In genomic region chr13:78426183-78426582, GRCh38 we compare ENCODE assay signal across 29 cellular contexts.
"Had no signal": no experiment of that assay in that cellular context is flagged by ENCODE, and none has a peak within 500 bp of the region (broad histone marks: within the 10 kb centered on the region; RNA-seq: fewer than 3 reads in every experiment).

No MANE protein-coding gene starts in this region.

- H3K9me3 Mint-ChIP-seq: stimulated activated memory B cell treated with anti-CD40 and anti-IgM and Interleukin-4, amounts not matched to agents 10 μg/mL and 1 μg/mL and 100 μg/mL, for 72 hours; stimulated activated naive CD8-positive, alpha-beta T cell treated with anti-CD3 and anti-CD28 coated beads, Interleukin-15, Interleukin-2, amounts not matched to agents 100 ng/mL and 50 ng/mL, for 24 hours; type B pancreatic cell had no signal

- H3K27ac ChIP-seq: stomach, suprapubic skin, testis, thoracic aorta, thyroid gland, tibial artery, tibial nerve, transverse colon, upper lobe of left lung, upper lobe of right lung, uterus, vagina had no signal

- H3K4me3 ChIP-seq: stomach, suprapubic skin, testis, thoracic aorta, thyroid gland, tibial artery, tibial nerve, transverse colon, upper lobe of left lung, upper lobe of right lung, uterus, vagina had no signal

- H3K4me1 Mint-ChIP-seq: stimulated activated effector memory CD8-positive, alpha-beta T cell treated with anti-CD3 and anti-CD28 coated beads, Interleukin-12 subunit alpha, Interleukin-12 subunit beta, amount 100 ng/mL, for 72 hours; stimulated activated memory B cell treated with anti-CD40 and anti-IgM and Interleukin-4, amounts not matched to agents 10 μg/mL and 1 μg/mL and 100 μg/mL, for 72 hours; stimulated activated naive B cell treated with anti-CD40 and anti-IgM and Interleukin-4, amounts not matched to agents 10 μg/mL and 1 μg/mL and 100 μg/mL, for 72 hours; stimulated activated naive CD8-positive, alpha-beta T cell treated with anti-CD3 and anti-CD28 coated beads, Interleukin-15, amount 100 ng/mL, for 72 hours had no signal

- H3K36me3 Mint-ChIP-seq: stimulated activated effector memory CD8-positive, alpha-beta T cell treated with anti-CD3 and anti-CD28 coated beads, Interleukin-12 subunit alpha, Interleukin-12 subunit beta, amount 100 ng/mL, for 72 hours; stimulated activated memory B cell treated with anti-CD40 and anti-IgM and Interleukin-4, amounts not matched to agents 10 μg/mL and 1 μg/mL and 100 μg/mL, for 72 hours; stimulated activated naive B cell treated with anti-CD40 and anti-IgM and Interleukin-4, amounts not matched to agents 10 μg/mL and 1 μg/mL and 100 μg/mL, for 72 hours; type B pancreatic cell had no signal

- H3K27me3 ChIP-seq: stomach, suprapubic skin, testis, thyroid gland, tibial artery, tibial nerve, transverse colon, upper lobe of left lung, upper lobe of right lung, uterus, vagina had no signal

- H3K27me3 Mint-ChIP-seq: stimulated activated naive CD8-positive, alpha-beta T cell treated with anti-CD3 and anti-CD28 coated beads, Interleukin-15, Interleukin-2, amounts not matched to agents 100 ng/mL and 50 ng/mL, for 24 hours; type B pancreatic cell had no signal

- FAIRE-seq: urothelium cell line had no signal

- H3K27ac Mint-ChIP-seq: stimulated activated effector memory CD8-positive, alpha-beta T cell treated with anti-CD3 and anti-CD28 coated beads, Interleukin-12 subunit alpha, Interleukin-12 subunit beta, amount 100 ng/mL, for 72 hours; stimulated activated memory B cell treated with anti-CD40 and anti-IgM and Interleukin-4, amounts not matched to agents 10 μg/mL and 1 μg/mL and 100 μg/mL, for 72 hours; stimulated activated naive B cell treated with anti-CD40 and anti-IgM and Interleukin-4, amounts not matched to agents 10 μg/mL and 1 μg/mL and 100 μg/mL, for 72 hours; stimulated activated naive CD8-positive, alpha-beta T cell treated with anti-CD3 and anti-CD28 coated beads, Interleukin-15, amount 100 ng/mL, for 72 hours; stimulated activated naive CD8-positive, alpha-beta T cell treated with anti-CD3 and anti-CD28 coated beads, Interleukin-15, Interleukin-2, amounts not matched to agents 100 ng/mL and 50 ng/mL, for 24 hours; type B pancreatic cell had no signal

- H3K9me3 ChIP-seq: stomach, suprapubic skin, testis, thoracic aorta, thyroid gland, tibial artery, tibial nerve, transverse colon, upper lobe of left lung, upper lobe of right lung, uterus, vagina had no signal

- H3K36me3 ChIP-seq: stomach, suprapubic skin, thoracic aorta, thyroid gland, tibial artery, tibial nerve, transverse colon, upper lobe of left lung, upper lobe of right lung, uterus, vagina had no signal

- H3K4me3 Mint-ChIP-seq: stimulated activated effector memory CD8-positive, alpha-beta T cell treated with anti-CD3 and anti-CD28 coated beads, Interleukin-12 subunit alpha, Interleukin-12 subunit beta, amount 100 ng/mL, for 72 hours; stimulated activated memory B cell treated with anti-CD40 and anti-IgM and Interleukin-4, amounts not matched to agents 10 μg/mL and 1 μg/mL and 100 μg/mL, for 72 hours; stimulated activated naive B cell treated with anti-CD40 and anti-IgM and Interleukin-4, amounts not matched to agents 10 μg/mL and 1 μg/mL and 100 μg/mL, for 72 hours; stimulated activated naive CD8-positive, alpha-beta T cell treated with anti-CD3 and anti-CD28 coated beads, Interleukin-15, amount 100 ng/mL, for 72 hours; stimulated activated naive CD8-positive, alpha-beta T cell treated with anti-CD3 and anti-CD28 coated beads, Interleukin-15, Interleukin-2, amounts not matched to agents 100 ng/mL and 50 ng/mL, for 24 hours; type B pancreatic cell had no signal

- ATAC-seq: stimulated activated effector memory CD8-positive, alpha-beta T cell treated with anti-CD3 and anti-CD28 coated beads, Interleukin-12 subunit alpha, Interleukin-12 subunit beta, amount 100 ng/mL, for 72 hours; stimulated activated memory B cell treated with anti-CD40 and anti-IgM and Interleukin-4, amounts not matched to agents 10 μg/mL and 1 μg/mL and 100 μg/mL, for 72 hours; stimulated activated naive B cell treated with anti-CD40 and anti-IgM and Interleukin-4, amounts not matched to agents 10 μg/mL and 1 μg/mL and 100 μg/mL, for 72 hours; stimulated activated naive CD8-positive, alpha-beta T cell treated with anti-CD3 and anti-CD28 coated beads, Interleukin-15, amount 100 ng/mL, for 72 hours; stimulated activated naive CD8-positive, alpha-beta T cell treated with anti-CD3 and anti-CD28 coated beads, Interleukin-15, Interleukin-2, amounts not matched to agents 100 U/mL and 50 U/mL, for 24 hours; upper lobe of right lung had no signal

- DNase-seq: stimulated activated CD4-positive, alpha-beta T cell treated with anti-CD3 and anti-CD28 coated beads, Interleukin-2, amount 100 ng/mL, for 48 hours; stimulated activated CD4-positive, alpha-beta T cell treated with anti-CD3 and anti-CD28 coated beads, Interleukin-4, amount 100 ng/mL, for 1 hour; stimulated activated CD4-positive, alpha-beta T cell treated with anti-CD3 and anti-CD28 coated beads, Interleukin-4, amount 100 ng/mL, for 24 hours; stimulated activated CD4-positive, alpha-beta T cell treated with anti-CD3 and anti-CD28 coated beads, Interleukin-4, amount 100 ng/mL, for 4 hours; stimulated activated CD8-positive, alpha-beta memory T cell treated with anti-CD3 and anti-CD28 coated beads, Interleukin-4, amount 100 ng/mL, for 48 hours; stimulated activated naive B cell treated with anti-CD40 and anti-IgM and Interleukin-4, amounts not matched to agents 10 μg/mL and 1 μg/mL and 100 μg/mL, for 72 hours; stimulated activated naive CD4-positive, alpha-beta T cell; stimulated activated naive CD4-positive, alpha-beta T cell treated with Interleukin-2 at 50 U/mL for 16 hours; stimulated activated naive CD8-positive, alpha-beta T cell treated with anti-CD3 and anti-CD28 coated beads, Interleukin-15, amount 100 ng/mL, for 72 hours; stimulated activated naive CD8-positive, alpha-beta T cell treated with anti-CD3 and anti-CD28 coated beads, Interleukin-15, Interleukin-2, amounts not matched to agents 100 U/mL and 50 U/mL, for 24 hours; stomach; substantia nigra; testis; thyroid gland; tibial artery; transverse colon; trophoblast cell; upper lobe of left lung; upper lobe of right lung; uterus had no signal

- H3K4me1 ChIP-seq: stomach, suprapubic skin, testis, thyroid gland, tibial artery, transverse colon, upper lobe of left lung, upper lobe of right lung, uterus, vagina had no signal
